27 cellular contexts compared by ENCODE assay signal in genomic region chr2:203490391-203490790, GRCh38.
"Had no signal": no experiment of that assay in that cellular context is flagged by ENCODE, and none has a peak within 500 bp of the region (broad histone marks: within the 10 kb centered on the region; RNA-seq: fewer than 3 reads in every experiment).

No MANE protein-coding gene starts in this region.

- DNase-seq: cerebellar nuclear complex; cortex of kidney; effector CD8-positive, alpha-beta T cell; endodermal cell; foreskin fibroblast; gastrocnemius medialis; head of caudate nucleus; left cardiac atrium; mesenchymal stem cell; midbrain; natural killer cell; sigmoid colon; spleen; stimulated activated CD4-positive, alpha-beta T cell treated with anti-CD3 and anti-CD28 coated beads, Interleukin-4, amount 100 ng/mL, for 4 hours; stimulated activated naive CD8-positive, alpha-beta T cell treated with anti-CD3 and anti-CD28 coated beads, Interleukin-15, Interleukin-2, amounts not matched to agents 100 U/mL and 50 U/mL, for 24 hours; substantia nigra; testis; tibial artery had no signal

- H3K9me3 Mint-ChIP-seq: endodermal cell; natural killer cell; neural crest cell; stimulated activated memory B cell treated with anti-CD40 and anti-IgM and Interleukin-4, amounts not matched to agents 10 μg/mL and 1 μg/mL and 100 μg/mL, for 72 hours; type B pancreatic cell had no signal

- H3K4me3 Mint-ChIP-seq: endodermal cell; natural killer cell; neural crest cell; stimulated activated memory B cell treated with anti-CD40 and anti-IgM and Interleukin-4, amounts not matched to agents 10 μg/mL and 1 μg/mL and 100 μg/mL, for 72 hours; type B pancreatic cell had no signal

- ATAC-seq: esophagus mucosa; gastrocnemius medialis; left cardiac atrium; natural killer cell; stimulated activated memory B cell treated with anti-CD40 and anti-IgM and Interleukin-4, amounts not matched to agents 10 μg/mL and 1 μg/mL and 100 μg/mL, for 72 hours; stimulated activated naive CD8-positive, alpha-beta T cell treated with anti-CD3 and anti-CD28 coated beads, Interleukin-15, Interleukin-2, amounts not matched to agents 100 U/mL and 50 U/mL, for 24 hours had no signal

- H3K36me3 Mint-ChIP-seq: natural killer cell; stimulated activated memory B cell treated with anti-CD40 and anti-IgM and Interleukin-4, amounts not matched to agents 10 μg/mL and 1 μg/mL and 100 μg/mL, for 72 hours had no signal

- H3K27ac ChIP-seq: epithelial cell of prostate, gastrocnemius medialis, neutrophil, parathyroid adenoma, right atrium auricular region, sigmoid colon, spleen, testis, tibial artery had no signal

- H3K4me1 ChIP-seq: parathyroid adenoma, right atrium auricular region, sigmoid colon, testis, tibial artery had no signal

- H3K9ac ChIP-seq: parathyroid adenoma had no signal

- H3K79me2 ChIP-seq: parathyroid adenoma had no signal

- H3K4me3 ChIP-seq: gastrocnemius medialis, right atrium auricular region, sigmoid colon, spleen, testis, tibial artery had no signal

- H2AFZ ChIP-seq: parathyroid adenoma had no signal

- H3K27me3 ChIP-seq: gastrocnemius medialis, neutrophil, right atrium auricular region, sigmoid colon, spleen, testis, tibial artery had no signal

- H3K9me3 ChIP-seq: gastrocnemius medialis, neutrophil, right atrium auricular region, sigmoid colon, spleen, testis, tibial artery had no signal

- H3K4me1 Mint-ChIP-seq: endodermal cell; neural crest cell; stimulated activated memory B cell treated with anti-CD40 and anti-IgM and Interleukin-4, amounts not matched to agents 10 μg/mL and 1 μg/mL and 100 μg/mL, for 72 hours had no signal

- H3K27ac Mint-ChIP-seq: endodermal cell; natural killer cell; progenitor cell of endocrine pancreas; stimulated activated memory B cell treated with anti-CD40 and anti-IgM and Interleukin-4, amounts not matched to agents 10 μg/mL and 1 μg/mL and 100 μg/mL, for 72 hours; type B pancreatic cell had no signal

- H3K36me3 ChIP-seq: neutrophil had no signal

- H3K27me3 Mint-ChIP-seq: progenitor cell of endocrine pancreas, type B pancreatic cell had no signal
